Comparison of ENCODE assay signal across 1 cellular context in genomic region chr1:220690140-220691038, GRCh38.
TF ChIP-seq lines count a peak whose summit lies in the region.

C1orf115 (plus strand) TSS chr1:220690363; CDS start chr1:220690403, 40 bp downstream.

TF ChIP-seq in K562, 482 proteins besides CTCF, POLR2A, EP300 and RAD21 (continued from another document):
- peak; percentile 12; the same call in 1 of the 2 replicates for TF ChIP-seq VEZF1 (CRISPR knock-in tag; IDR thresholded peaks at IDR 0.05)
TF ChIP-seq in K562: peak in this region for 4.
